In genomic region chr3:48847053-48847585, GRCh38 we compare ENCODE assay signal across 8 cellular contexts. TPM values are rescaled to one million over a fixed set of nuclear protein-coding genes. Genes with fewer than 3 reads are reported as not detected.
A peak's percentile ranks its signal among the peaks of the same experiment; 100 is the strongest.
DNase-seq lines count a peak whose midpoint lies in the region; ATAC-seq and TF ChIP-seq lines count a peak whose summit lies in the region.

No MANE protein-coding gene starts in this region.

- peak overlapping the region; percentile 94 for H2AFZ ChIP-seq in IMR-90 (replicated peaks; ENCODE audit: low read length, poor library complexity)
- peak overlapping the region; percentile 73 for H2AFZ ChIP-seq in neural cell (ENCODE audit: low read depth, low read length)

- H2BK15ac ChIP-seq in IMR-90 (ENCODE audit: low read depth, low read length) = no peak overlapping the region

- WGBS in IMR-90 (ENCODE audit: extremely low coverage in 2 of 2, insufficient read length in 1 of 2), 2 experiments = 1% methylated on average over 18 of the region's 50 CpGs; no CpG with 5 or more reads in 1 of the 2 experiments

- H3K79me1 ChIP-seq in IMR-90 (ENCODE audit: low read depth in 1 of 2, low read length in 2 of 2) = peaks cover 3 to 30% of the 10 kb centered on the region in 2 experiments; a peak in 3 of 4 replicates

- H3F3A ChIP-seq in neural cell (ENCODE audit: insufficient read depth, low read length, poor library complexity, severe bottlenecking) = no peaks in the 10 kb centered on the region

- ATAC-seq in GM21528 (IDR thresholded peaks at IDR 0.05; ENCODE audit: low FRiP score, unreplicated experiment) (peak; percentile 32), IMR-90 (ENCODE audit: low read depth) (peak; percentile 64), RWPE2 (ENCODE audit: low read depth) (peak; percentile 76)

- no peaks in the 10 kb centered on the region for H3K36me3 Mint-ChIP-seq in Caco-2 (ENCODE audit: insufficient read depth, unreplicated experiment)

- no peaks in the 10 kb centered on the region for H3K4me1 Mint-ChIP-seq in Caco-2 (ENCODE audit: low read depth, unreplicated experiment)

- TF ChIP-seq EP300 in neural cell (conservative IDR thresholded peaks at IDR 0.05; ENCODE audit: poor library complexity, severe bottlenecking) = no peak

- in situ Hi-C loops in IMR-90 (cut with MboI; ENCODE audit: low sequenced_read_pairs) = no loop called here

- peak overlapping the region; percentile 6; the same call in 1 of the 2 replicates for H4K5ac ChIP-seq in IMR-90 (ENCODE audit: low read depth, low read length)

- no peak overlapping the region; the same call in 1 of the 2 replicates for H4K91ac ChIP-seq in IMR-90 (ENCODE audit: insufficient read depth, low read depth, low read length)

- H3K4me3 Mint-ChIP-seq in Caco-2 (ENCODE audit: unreplicated experiment) = peak overlapping the region; percentile 92

- peaks cover 16% of the 10 kb centered on the region for H3K9me1 ChIP-seq in IMR-90 (ENCODE audit: insufficient read depth, low read length)

- peak overlapping the region; percentile 88; the same call in 1 of the 2 replicates for H3K23ac ChIP-seq in IMR-90 (ENCODE audit: low read depth, low read length)

- H3K27me3 Mint-ChIP-seq in Caco-2 (ENCODE audit: insufficient read depth, unreplicated experiment) = no peaks in the 10 kb centered on the region

- H3K27ac Mint-ChIP-seq in Caco-2 (ENCODE audit: unreplicated experiment) = peak overlapping the region; percentile 60

- H3K79me2 ChIP-seq in neural cell (replicated peaks; ENCODE audit: insufficient read depth, low read length) = peaks cover 9% of the 10 kb centered on the region

- no peaks in the 10 kb centered on the region for H3K9me3 Mint-ChIP-seq in Caco-2 (ENCODE audit: unreplicated experiment)

- POLR2A ChIA-PET in Caco-2 (lab: Charles Lee) (interaction anchor here (0.5 to 1.1 kb wide), 7 partner anchors 16 to 1683 kb away, joined by 3 to 7 read pairs (median 5); partner anchors contain the start of genes ARIH2, IP6K2 and SETD2), IMR-90 (lab: Charles Lee; ENCODE audit: unreplicated experiment) (interaction anchor here (0.6 kb wide), 1 partner anchor 38 kb away, joined by 3 read pairs; no protein-coding TSS in a partner anchor)

- H3K27me3 ChIP-seq in Caco-2 (replicated peaks; ENCODE audit: control insufficient read depth, insufficient read depth, low read length) = no peaks in the 10 kb centered on the region
- no peaks in the 10 kb centered on the region for H3K27me3 ChIP-seq in IMR-90 (ENCODE audit: control insufficient read depth, insufficient read depth, low read length)
- no peaks in the 10 kb centered on the region for H3K27me3 ChIP-seq in RWPE2 (ENCODE audit: insufficient read depth, poor library complexity, severe bottlenecking)
- no peaks in the 10 kb centered on the region for H3K27me3 ChIP-seq in neural cell (ENCODE audit: insufficient read depth, low read depth, low read length)
- H3K27me3 ChIP-seq in stomach smooth muscle (ENCODE audit: control insufficient read depth in 1 of 2, insufficient read depth in 2 of 2, low read length in 2 of 2) = no peaks in the 10 kb centered on the region

- H3K4me3 ChIP-seq in Caco-2 (ENCODE audit: low read depth, low read length) (peak overlapping the region; percentile 72), IMR-90 (ENCODE audit: insufficient read depth, low read depth, low read length) (peak overlapping the region; percentile 87), RWPE2 (ENCODE audit: severe bottlenecking) (peak overlapping the region; percentile 57), neural cell (ENCODE audit: low read length) (peak overlapping the region; percentile 85), stomach smooth muscle (ENCODE audit: low read length in 2 of 2) (peak overlapping the region; percentile 83 to 84)

- CTCF ChIA-PET in Caco-2 (lab: Charles Lee) (interaction anchor here (0.5 to 1.0 kb wide), 5 partner anchors 56 to 231 kb away, joined by 3 to 15 read pairs (median 3); partner anchors contain the start of genes IP6K2 and WDR6), IMR-90 (lab: Yijun Ruan, JAX) (no interaction called here)

- H3K36me3 ChIP-seq in Caco-2 (ENCODE audit: control insufficient read depth, insufficient read depth, low read length) = no peaks in the 10 kb centered on the region
- H3K36me3 ChIP-seq in IMR-90 (ENCODE audit: control insufficient read depth, insufficient read depth, low read length) = no peaks in the 10 kb centered on the region
- peaks cover 10% of the 10 kb centered on the region for H3K36me3 ChIP-seq in RWPE2 (ENCODE audit: low read depth)
- no peaks in the 10 kb centered on the region for H3K36me3 ChIP-seq in neural cell (ENCODE audit: insufficient read depth, low read length)
- no peaks in the 10 kb centered on the region for H3K36me3 ChIP-seq in stomach smooth muscle (ENCODE audit: control insufficient read depth in 2 of 2, insufficient read depth in 2 of 2, low read length in 2 of 2)

- H4K20me1 ChIP-seq in IMR-90 (ENCODE audit: insufficient read depth, low read length) (peaks cover 13% of the 10 kb centered on the region; the same call in 1 of the 2 replicates), neural cell (ENCODE audit: insufficient read depth) (no peaks in the 10 kb centered on the region)

- peak overlapping the region; percentile 92 for H3K4me2 ChIP-seq in IMR-90 (ENCODE audit: low read depth, low read length)
- H3K4me2 ChIP-seq in neural cell (ENCODE audit: low read length) = peak overlapping the region; percentile 46

- TF ChIP-seq RAD21 in IMR-90 (IDR thresholded peaks at IDR 0.05; ENCODE audit: low read length) = no peak
- no peak for TF ChIP-seq RAD21 in neural cell (conservative IDR thresholded peaks at IDR 0.05)

- dilution Hi-C loops in IMR-90 (cut with HindIII; ENCODE audit: low sequenced_read_pairs, unreplicated experiment) = no loop called here

- H4K8ac ChIP-seq in IMR-90 (ENCODE audit: low read depth in 2 of 2, low read length in 2 of 2) = peak overlapping the region in 1 of 2 experiments; percentile 32; a peak in 1 of 4 replicates

- H3K27ac ChIP-seq in IMR-90 (ENCODE audit: insufficient read depth, low read length) (peak overlapping the region; percentile 67), RWPE2 (ENCODE audit: poor library complexity, severe bottlenecking) (peak overlapping the region; percentile 72), neural cell (ENCODE audit: low read length) (peak overlapping the region; percentile 72), stomach smooth muscle (ENCODE audit: low read length) (peak overlapping the region; percentile 90)

- H3K14ac ChIP-seq in IMR-90 (replicated peaks; ENCODE audit: low read depth, low read length) = peak overlapping the region; percentile 79

- peak; percentile 70 to 74 for DNase-seq in Caco-2
- peak; percentile 75 for DNase-seq in IMR-90
- DNase-seq in RWPE2 (ENCODE audit: low spot score) = peak; percentile 83
- peak; percentile 51 for DNase-seq in activated naive CD4-positive, alpha-beta T cell treated with Interleukin-2 at 50 U/mL for 16 hours
- DNase-seq in foreskin melanocyte = peak; percentile 31

- H3K4me1 ChIP-seq in Caco-2 (no peaks in the 10 kb centered on the region), IMR-90 (ENCODE audit: control insufficient read depth, insufficient read depth, low read length) (peaks cover 5% of the 10 kb centered on the region), RWPE2 (ENCODE audit: insufficient read depth, poor library complexity, severe bottlenecking) (peaks cover 4% of the 10 kb centered on the region), stomach smooth muscle (ENCODE audit: control insufficient read depth, insufficient read depth, low read length) (peaks cover 18% of the 10 kb centered on the region)

- H2AK5ac ChIP-seq in IMR-90 (ENCODE audit: low read depth, low read length) = no peak overlapping the region; the same call in none of the 2 replicates

- no peak overlapping the region for H2BK20ac ChIP-seq in IMR-90 (ENCODE audit: low read depth, low read length)

- no peaks in the 10 kb centered on the region for H3K9me2 ChIP-seq in neural cell (ENCODE audit: insufficient read depth, low read length)

- no peak overlapping the region for H3K18ac ChIP-seq in IMR-90 (ENCODE audit: low read depth, low read length)

- H3K9me3 ChIP-seq in Caco-2 = no peaks in the 10 kb centered on the region
- no peaks in the 10 kb centered on the region for H3K9me3 ChIP-seq in IMR-90 (ENCODE audit: control insufficient read depth, insufficient read depth, low read length)
- H3K9me3 ChIP-seq in RWPE2 (ENCODE audit: severe bottlenecking) = no peaks in the 10 kb centered on the region
- H3K9me3 ChIP-seq in neural cell (ENCODE audit: low read length) = no peaks in the 10 kb centered on the region
- H3K9me3 ChIP-seq in stomach smooth muscle (ENCODE audit: control insufficient read depth in 2 of 2, low read length in 2 of 2) = no peaks in the 10 kb centered on the region

- H2AK9ac ChIP-seq in IMR-90 (replicated peaks; ENCODE audit: low read depth, low read length, poor library complexity) = peak overlapping the region; percentile 71

- H3K56ac ChIP-seq in IMR-90 (ENCODE audit: extremely low read depth, insufficient read depth, low read length) = no peak overlapping the region

- TF ChIP-seq CTCF in Caco-2 (IDR thresholded peaks at IDR 0.05; ENCODE audit: insufficient read depth in 1 of 2, low read depth in 1 of 2, low read length in 1 of 2, severe bottlenecking in 1 of 2, unreplicated experiment in 1 of 2) = no peak
- TF ChIP-seq CTCF in IMR-90 (conservative IDR thresholded peaks at IDR 0.05; ENCODE audit: low read depth, low read length) = no peak
- TF ChIP-seq CTCF in RWPE2 (IDR thresholded peaks at IDR 0.05; ENCODE audit: poor library complexity, severe bottlenecking) = no peak
- TF ChIP-seq CTCF in neural cell (IDR thresholded peaks at IDR 0.05; ENCODE audit: poor library complexity, severe bottlenecking) = no peak

- peak overlapping the region; percentile 74 for H3K9ac ChIP-seq in IMR-90 (ENCODE audit: low read depth, low read length)
- peak overlapping the region; percentile 79 for H3K9ac ChIP-seq in neural cell (ENCODE audit: low read length)
- peak overlapping the region; percentile 52 to 81 for H3K9ac ChIP-seq in stomach smooth muscle (ENCODE audit: low read length in 2 of 2)

- H2BK120ac ChIP-seq in IMR-90 (ENCODE audit: low read depth, low read length) = no peak overlapping the region

- no peak for TF ChIP-seq POLR2A in IMR-90 (IDR thresholded peaks at IDR 0.05; ENCODE audit: low read depth, low read length)

- intact Hi-C loops in Caco-2 (cut with micrococcal nuclease; ENCODE audit: unreplicated experiment) = loop anchor here (1.0 to 5.0 kb wide), 2 partner anchors 51 to 70 kb away; partner anchors contain the start of genes ARIH2 and SLC25A20
- intact Hi-C loops in IMR-90 (cut with micrococcal nuclease) = loop anchor here (2.0 to 10.0 kb wide), 4 partner anchors 20 to 1258 kb away; partner anchors contain the start of genes ARIH2 and QRICH1

- peak overlapping the region; percentile 67 for H3K4ac ChIP-seq in IMR-90 (ENCODE audit: low read depth, low read length)

- BruUV-seq in Caco-2 (replicated peaks; lab: Mats Ljungman, UMichigan) (no TSS peak), IMR-90 (replicated peaks; lab: Mats Ljungman, UMichigan) (no TSS peak)

- H2BK5ac ChIP-seq in IMR-90 (ENCODE audit: low read depth, low read length, poor library complexity, severe bottlenecking) = peak overlapping the region; percentile 53

RNA-seq across cellular contexts. Expression of gene PRKAR2A, which starts 0.6 kb away (rescaled TPM):
- 56.3 and 67.3 TPM in 2 replicates for total RNA-seq in Caco-2 (2022)
- total RNA-seq in IMR-90 (2012; rRNA removed) = 48.2 and 53.0 TPM in 2 replicates
- polyA plus RNA-seq in IMR-90 (2012; rRNA removed) = 10.2 and 11.3 TPM in 2 replicates
- polyA plus RNA-seq in IMR-90 (2012; cell fraction: cytosol; rRNA removed) = 28.4 and 59.3 TPM in 2 replicates
- polyA plus RNA-seq in IMR-90 (2012; cell fraction: nucleus; rRNA removed; ENCODE audit: low replicate concordance) = 7.2 and 21.3 TPM in 2 replicates
- polyA plus RNA-seq in neural cell = 23.8 and 26.1 TPM in 2 replicates
- polyA minus RNA-seq in neural cell = 62.3 and 63.5 TPM in 2 replicates

RNA-seq across cellular contexts. Expression of gene SLC25A20, which starts 51.6 kb away (rescaled TPM):
- total RNA-seq in Caco-2 (2022) (17.0 and 19.3 TPM in 2 replicates), IMR-90 (2012; rRNA removed) (27.1 and 29.2 TPM in 2 replicates)
- polyA plus RNA-seq in IMR-90 (2012; rRNA removed) (21.8 and 23.8 TPM in 2 replicates), neural cell (1.5 and 7.1 TPM in 2 replicates)
- 10.5 and 13.3 TPM in 2 replicates for polyA plus RNA-seq in IMR-90 (2012; cell fraction: cytosol; rRNA removed)
- polyA plus RNA-seq in IMR-90 (2012; cell fraction: nucleus; rRNA removed; ENCODE audit: low replicate concordance) = 5.4 and 27.0 TPM in 2 replicates
- polyA minus RNA-seq in neural cell = 2.1 and 2.2 TPM in 2 replicates

Comparison
In these comparisons a context has a peak if more than half of its experiments do, and no peak if none do; other contexts are left out.
1. Peak in every context shown above with its lines: DNase-seq, ATAC-seq, H3K4me3 ChIP-seq and H3K27ac ChIP-seq.
2. DNase-seq: peak in every context shown above with its lines; median percentile 83 in RWPE2; 75 in IMR-90; 72 in Caco-2; 51 in activated naive CD4-positive, alpha-beta T cell treated with Interleukin-2 at 50 U/mL for 16 hours; 31 in foreskin melanocyte.